In genomic region chr14:21192447-21192822, GRCh38 we compare ENCODE assay signal across 9 cellular contexts. TPM values are rescaled to one million over a fixed set of nuclear protein-coding genes. Genes with fewer than 3 reads are reported as not detected.
A peak's percentile ranks its signal among the peaks of the same experiment; 100 is the strongest.
DNase-seq lines count a peak whose midpoint lies in the region; ATAC-seq and TF ChIP-seq lines count a peak whose summit lies in the region.
"Had no signal": no experiment of that assay in that cellular context is flagged by ENCODE, and none has a peak within 500 bp of the region (broad histone marks: within the 10 kb centered on the region; RNA-seq: fewer than 3 reads in every experiment).

No MANE protein-coding gene starts in this region.

- H3K4me3 ChIP-seq in DND-41 (ENCODE audit: low read depth in 1 of 2, low read length in 2 of 2) (peak overlapping the region in 1 of 2 experiments; percentile 51; a peak in 2 of 4 replicates), dorsolateral prefrontal cortex (peak overlapping the region in 56 of 59 donors; percentile 32 to 73 (median 56)), osteoblast (ENCODE audit: insufficient read depth, low read length) (peak overlapping the region; percentile 60)

- no peaks in the 10 kb centered on the region for H3K79me2 ChIP-seq in DND-41 (ENCODE audit: insufficient read depth, low read length)
- no peaks in the 10 kb centered on the region for H3K79me2 ChIP-seq in osteoblast (ENCODE audit: insufficient read depth, low read length)

- intact Hi-C loops in dorsolateral prefrontal cortex (cut with DNase I), result no loop called here

- H4K20me1 ChIP-seq in DND-41 (ENCODE audit: insufficient read depth, low read length) (0 out of 2 replicates have a peak, but pooled peaks cover 3% of the 10 kb centered on the region), osteoblast (ENCODE audit: insufficient read depth, low read length) (no peaks in the 10 kb centered on the region)

- H3K9me3 ChIP-seq in DND-41 (ENCODE audit: insufficient read depth, low read length, severe bottlenecking) (no peaks in the 10 kb centered on the region), osteoblast (ENCODE audit: low read depth, low read length) (no peaks in the 10 kb centered on the region)

- no peaks in the 10 kb centered on the region for H3K27me3 ChIP-seq in DND-41 (ENCODE audit: insufficient read depth, low read length, poor library complexity)
- no peaks in the 10 kb centered on the region for H3K27me3 ChIP-seq in dorsolateral prefrontal cortex
- no peaks in the 10 kb centered on the region for H3K27me3 ChIP-seq in osteoblast (ENCODE audit: insufficient read depth, low read length)

- no peak; the same call in 2 of the 3 replicates for ATAC-seq in DND-41 (ENCODE audit: insufficient read depth, low read depth)
- ATAC-seq in GM21576 (IDR thresholded peaks at IDR 0.05; ENCODE audit: unreplicated experiment), result no peak
- ATAC-seq in GM19452 (IDR thresholded peaks at IDR 0.05; ENCODE audit: unreplicated experiment), result no peak

- peak overlapping the region; percentile 78 for H3K27ac ChIP-seq in DND-41 (ENCODE audit: low read length)
- H3K27ac ChIP-seq in dorsolateral prefrontal cortex, result peak overlapping the region in 4 of 59 donors; percentile 1 to 55 (median 42)
- no peak overlapping the region for H3K27ac ChIP-seq in osteoblast (ENCODE audit: low read depth, low read length)

- H3K36me3 ChIP-seq in DND-41 (ENCODE audit: insufficient read depth, low read length) (no peaks in the 10 kb centered on the region), osteoblast (ENCODE audit: insufficient read depth, low read length) (no peaks in the 10 kb centered on the region)

- H3K4me1 ChIP-seq in DND-41 (ENCODE audit: insufficient read depth, low read length) (peaks cover 21% of the 10 kb centered on the region), osteoblast (ENCODE audit: insufficient read depth, low read length) (no peaks in the 10 kb centered on the region)

- peak overlapping the region; percentile 39 for H3K9ac ChIP-seq in DND-41 (ENCODE audit: low read depth, low read length)

- TF ChIP-seq CTCF in DND-41 (IDR thresholded peaks at IDR 0.05; ENCODE audit: borderline replicate concordance, extremely low read depth, low read length, poor library complexity, severe bottlenecking), result no peak
- no peak for TF ChIP-seq CTCF in dorsolateral prefrontal cortex (IDR thresholded peaks at IDR 0.05 in 54 of 56, conservative IDR thresholded peaks at IDR 0.05 in 2 of 56; ENCODE audit: low read depth in 1 of 56, partially characterized antibody in 56 of 56)
- TF ChIP-seq CTCF in osteoblast (IDR thresholded peaks at IDR 0.05; ENCODE audit: extremely low read depth, low read depth, low read length), result no peak
- no peak for TF ChIP-seq CTCF in GM20000 (IDR thresholded peaks at IDR 0.05; ENCODE audit: extremely low read depth, missing control alignments)

- DNase-seq in DND-41, result no peak
- DNase-seq in NCI-H69 (lab: John Stamatoyannopoulos, UW), result peak; percentile 25
- no peak for DNase-seq in dorsolateral prefrontal cortex
- DNase-seq in osteoblast (ENCODE audit: insufficient read length, low spot score, missing footprints), result no peak
- DNase-seq in GM20000 (ENCODE audit: low spot score), result no peak
- no peak for DNase-seq in OCI-M1 (lab: John Stamatoyannopoulos, UW)

- H2AFZ ChIP-seq in DND-41 (ENCODE audit: low read depth, low read length) (peak overlapping the region; percentile 79), osteoblast (ENCODE audit: low read length) (no peak overlapping the region)

- H3K4me2 ChIP-seq in DND-41 (ENCODE audit: insufficient read depth, low read length), result peak overlapping the region; percentile 77
- peak overlapping the region; percentile 76 for H3K4me2 ChIP-seq in osteoblast (ENCODE audit: insufficient read depth, low read length)

RNA-seq across cellular contexts. Expression of gene OR5AU1, which starts 36.6 kb away (rescaled TPM):
- total RNA-seq in dorsolateral prefrontal cortex (not detected), osteoblast (not detected in 2 replicates)
- total RNA-seq: liver had no signal
